ENCODE assay signal across 8 cellular contexts in the genomic region with DNA sequence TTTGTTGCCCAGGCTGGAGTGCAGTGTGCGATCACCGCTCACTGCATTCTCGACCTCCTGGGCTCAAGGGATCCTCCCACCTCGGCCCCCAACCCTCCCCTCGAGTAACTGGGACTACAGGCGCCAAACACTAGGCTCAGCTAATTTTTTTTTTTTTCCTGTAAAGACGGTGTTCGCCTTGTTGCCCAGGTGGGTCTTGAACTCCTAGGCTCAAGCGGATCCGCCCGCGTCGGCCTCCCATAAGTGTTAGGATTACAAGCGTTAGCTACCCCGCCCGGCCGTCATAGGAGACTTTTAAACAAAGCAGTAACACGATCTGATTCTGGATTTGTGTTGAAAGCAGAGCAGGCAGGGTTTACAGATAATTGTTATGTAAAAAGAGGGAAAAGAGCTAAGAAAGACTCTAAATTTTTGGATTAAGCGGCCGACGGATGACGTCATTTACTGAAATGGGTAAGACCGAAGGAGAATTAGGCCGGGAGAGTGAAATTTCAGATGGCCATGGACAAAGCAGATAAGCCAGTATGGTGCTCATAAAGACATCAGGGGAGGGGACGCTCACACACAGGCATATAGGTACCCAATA. TPM values are rescaled to one million over a fixed set of nuclear protein-coding genes. Genes with fewer than 3 reads are reported as not detected.
DNase-seq lines count a peak whose midpoint lies in the region; ATAC-seq and TF ChIP-seq lines count a peak whose summit lies in the region.

No MANE protein-coding gene starts in this region.

- no peaks in the 10 kb centered on the region for H3K27me3 ChIP-seq in lower lobe of right lung (ENCODE audit: low read depth)

- peak overlapping the region; percentile 96 for H3K4me3 ChIP-seq in LNCaP clone FGC (ENCODE audit: low read depth, low read length)
- H3K4me3 ChIP-seq in coronary artery, result peak overlapping the region; percentile 89
- H3K4me3 ChIP-seq in lower lobe of right lung, result peak overlapping the region; percentile 94

- no peaks in the 10 kb centered on the region for H3K36me3 ChIP-seq in lower lobe of right lung

- no peak for TF ChIP-seq CTCF in LNCaP clone FGC (IDR thresholded peaks at IDR 0.05; ENCODE audit: control insufficient read depth, extremely low read depth, insufficient read depth)
- TF ChIP-seq CTCF in coronary artery (IDR thresholded peaks at IDR 0.05), result no peak
- no peak for TF ChIP-seq CTCF in lower lobe of right lung (IDR thresholded peaks at IDR 0.05)

- H3K9me3 ChIP-seq in lower lobe of right lung, result no peaks in the 10 kb centered on the region

- peaks cover 53% of the 10 kb centered on the region for H3K4me1 ChIP-seq in lower lobe of right lung

- peak; percentile 4 for ATAC-seq in GM21786 (IDR thresholded peaks at IDR 0.05; ENCODE audit: unreplicated experiment)
- ATAC-seq in lower lobe of right lung, result peak; percentile 19 to 42

- intact Hi-C loops in lower lobe of right lung (cut with DNase I), result no loop called here

- peak; percentile 79 for DNase-seq in ELR (ENCODE audit: low read depth)
- DNase-seq in LNCaP clone FGC (ENCODE audit: low read depth), result no peak
- peak; percentile 13 for DNase-seq in T-helper 9 cell
- DNase-seq in coronary artery (ENCODE audit: low spot score), result peak; percentile 79
- peak; percentile 77 for DNase-seq in lower lobe of right lung
- DNase-seq in stimulated activated naive CD4-positive, alpha-beta T cell treated with Interleukin-2 at 50 U/mL for 16 hours (lab: John Stamatoyannopoulos, UW), result peak; percentile 14
- no peak for DNase-seq in LoVo (ENCODE audit: low spot score)

- H3K27ac ChIP-seq in coronary artery (peak overlapping the region; percentile 94 to 96), lower lobe of right lung (peak overlapping the region; percentile 98)

RNA-seq across cellular contexts. Expression of gene TSTD2, which starts 0.7 kb away (rescaled TPM):
- 18.6 TPM for total RNA-seq in lower lobe of right lung

RNA-seq across cellular contexts. Expression of gene NCBP1, which starts 1.1 kb away (rescaled TPM):
- total RNA-seq in lower lobe of right lung, result 22.8 TPM

Comparison
In these comparisons a context has a peak if more than half of its experiments do, and no peak if none do; other contexts are left out.
1. DNase-seq: peak in ELR (single experiment), T-helper 9 cell (single experiment), coronary artery (single experiment), lower lobe of right lung (single experiment) and stimulated activated naive CD4-positive, alpha-beta T cell treated with Interleukin-2 at 50 U/mL for 16 hours (single experiment); none in LNCaP clone FGC (single experiment) and LoVo (single experiment).
2. Peak in every context shown above with its lines, with median percentiles within 50 percentile points of each other: H3K4me3 ChIP-seq.